Comparison of ENCODE assay signal across 14 cellular contexts in genomic region chr17:34068506-34069035, GRCh38.
DNase-seq lines count a peak whose midpoint lies in the region; ATAC-seq lines count a peak whose summit lies in the region.
"Had no signal": no experiment of that assay in that cellular context is flagged by ENCODE, and none has a peak within 500 bp of the region (broad histone marks: within the 10 kb centered on the region; RNA-seq: fewer than 3 reads in every experiment).

No MANE protein-coding gene starts in this region.

- peak; percentile 84 for DNase-seq in DMS79 treated with DMSO at 0.1 percent for 48 hours (lab: John Stamatoyannopoulos, UW)
- DNase-seq in NCI-H774 (lab: John Stamatoyannopoulos, UW) = peak; percentile 18
- DNase-seq in foreskin melanocyte = peak; percentile 11
- peak; percentile 64 for DNase-seq in superior temporal gyrus (ENCODE audit: extremely low spot score)
- DNase-seq in sciatic nerve (ENCODE audit: low spot score) = no peak
- DNase-seq: CD4-positive, alpha-beta memory T cell; EL; IMR-90; NCI-H1105; NCI-H2081 treated with DMSO at 0.1 percent for 48 hours; NCI-H510A treated with DMSO at 0.1 percent for 48 hours; OCI-M1 had no signal

- no peak for ATAC-seq in sciatic nerve
- ATAC-seq in GM18511 (IDR thresholded peaks at IDR 0.05; ENCODE audit: unreplicated experiment) = no peak
- no peak for ATAC-seq in GM21381 (IDR thresholded peaks at IDR 0.05; ENCODE audit: unreplicated experiment)

- intact Hi-C loops in sciatic nerve (cut with DNase I) = no loop called here
